Comparison of ENCODE assay signal across 13 cellular contexts in the genomic region with DNA sequence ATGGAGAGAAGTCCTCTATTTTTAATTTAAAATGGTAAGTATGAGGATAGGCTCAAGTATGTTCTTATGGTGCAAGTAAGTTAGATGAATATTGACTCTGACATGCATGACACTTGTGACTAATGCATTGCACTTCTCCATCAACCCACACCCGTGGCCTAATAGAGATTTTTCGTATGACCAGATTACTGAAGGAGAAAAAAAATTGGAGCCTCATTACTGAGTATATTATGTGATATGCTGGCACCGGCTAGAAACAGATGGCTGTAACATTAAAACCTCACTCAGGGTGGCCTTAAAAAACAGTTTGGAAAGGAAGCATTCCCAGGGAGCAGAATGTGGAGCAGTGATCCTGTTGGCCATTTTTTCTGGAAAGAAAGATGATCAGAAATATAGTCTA.
DNase-seq lines count a peak whose midpoint lies in the region; ATAC-seq and TF ChIP-seq lines count a peak whose summit lies in the region.
"Had no signal": no experiment of that assay in that cellular context is flagged by ENCODE, and none has a peak within 500 bp of the region (broad histone marks: within the 10 kb centered on the region; RNA-seq: fewer than 3 reads in every experiment).

No MANE protein-coding gene starts in this region.

- peak; percentile 63 for DNase-seq in G401 (ENCODE audit: low spot score)
- peak; percentile 31 for DNase-seq in NCI-H1694 treated with DMSO at 0.1 percent for 48 hours (lab: John Stamatoyannopoulos, UW)
- peak; percentile 60 for DNase-seq in cerebellar cortex (ENCODE audit: low spot score)
- DNase-seq in retinal pigment epithelial cell (ENCODE audit: low read depth) = peak; percentile 61
- no peak for DNase-seq in KG1 (lab: John Stamatoyannopoulos, UW)
- DNase-seq in kidney glomerular epithelial cell (lab: John Stamatoyannopoulos, UW) = no peak
- DNase-seq: BE2C; CD4-positive, alpha-beta memory T cell; DMS79; GF-D8; GM23248 had no signal

- TF ChIP-seq CTCF in retinal pigment epithelial cell (conservative IDR thresholded peaks at IDR 0.05; ENCODE audit: low read depth, low read length) = no peak

- in situ Hi-C loops in G401 (cut with HindIII; ENCODE audit: low sequenced_read_pairs) = no loop called here

- H3K4me3 ChIP-seq in retinal pigment epithelial cell (ENCODE audit: low read length) = no peak overlapping the region
- H3K4me3 ChIP-seq: A549, GM23248 had no signal

- ATAC-seq in GM19324 (IDR thresholded peaks at IDR 0.05; ENCODE audit: low FRiP score, unreplicated experiment) = no peak
- ATAC-seq: A549 had no signal

Comparison
In these comparisons a context has a peak if more than half of its experiments do, and no peak if none do; other contexts are left out.
1. DNase-seq: peak in G401 (single experiment), NCI-H1694 treated with DMSO at 0.1 percent for 48 hours (single experiment), cerebellar cortex (single experiment) and retinal pigment epithelial cell (single experiment); none in KG1 (single experiment) and kidney glomerular epithelial cell (single experiment).